In genomic region chr5:169302491-169303118, GRCh38 we compare ENCODE assay signal across 8 cellular contexts. TPM values are rescaled to one million over a fixed set of nuclear protein-coding genes. Genes with fewer than 3 reads are reported as not detected.
DNase-seq lines count a peak whose midpoint lies in the region; ATAC-seq and TF ChIP-seq lines count a peak whose summit lies in the region.

No MANE protein-coding gene starts in this region.

- ATAC-seq in HG02885 (IDR thresholded peaks at IDR 0.05; ENCODE audit: poor library complexity, unreplicated experiment) = peak; percentile 73

- H3K23ac ChIP-seq in mesendoderm (ENCODE audit: low read length) = no peak overlapping the region

- no peak overlapping the region for H3K27ac Mint-ChIP-seq in endodermal cell

- no peak overlapping the region for H3K4me3 Mint-ChIP-seq in endodermal cell

- H3K27me3 ChIP-seq in AG04450 (ENCODE audit: control insufficient read depth, insufficient read depth, low read length) (peaks cover 26% of the 10 kb centered on the region), endodermal cell (ENCODE audit: control insufficient read depth, insufficient read depth, low read length, poor library complexity, severe bottlenecking) (peaks cover 75% of the 10 kb centered on the region), mesendoderm (ENCODE audit: insufficient read depth, low read length, poor library complexity) (peaks cover 11% of the 10 kb centered on the region)

- H2BK120ac ChIP-seq in mesendoderm (ENCODE audit: low read depth, low read length) = no peak overlapping the region

- no peak overlapping the region for H2BK15ac ChIP-seq in mesendoderm (replicated peaks; ENCODE audit: low read depth)

- WGBS in endodermal cell (ENCODE audit: insufficient coverage in 1 of 2, insufficient read length in 1 of 2), 2 experiments = 30 to 39% methylated on average over 14 to 17 of the region's 17 CpGs
- no CpG with 5 or more reads among the region's 17 CpGs for WGBS in mesendoderm (ENCODE audit: extremely low coverage, insufficient coverage, low lambda C conversion rate)

- H3K4me1 Mint-ChIP-seq in endodermal cell = peaks cover 15% of the 10 kb centered on the region

- peak; percentile 93 for TF ChIP-seq CTCF in AG04450 (IDR thresholded peaks at IDR 0.05; ENCODE audit: low read depth, low read length)
- peak; percentile 86 for TF ChIP-seq CTCF in GM12875 (IDR thresholded peaks at IDR 0.05; ENCODE audit: borderline replicate concordance, insufficient read depth, low read depth, low read length)
- peak; percentile 97 for TF ChIP-seq CTCF in endodermal cell (conservative IDR thresholded peaks at IDR 0.05)

- H2BK5ac ChIP-seq in mesendoderm (ENCODE audit: low read length) = no peak overlapping the region

- no peaks in the 10 kb centered on the region for H3K79me2 ChIP-seq in mesendoderm (ENCODE audit: control insufficient read depth, insufficient read depth, low read length)

- H3K9me3 ChIP-seq in AG04450 (ENCODE audit: control insufficient read depth, insufficient read depth, low read length) (no peaks in the 10 kb centered on the region; the same call in 1 of the 2 replicates), endodermal cell (ENCODE audit: control insufficient read depth, low read length) (no peaks in the 10 kb centered on the region)

- H3K79me1 ChIP-seq in mesendoderm (ENCODE audit: low read length) = no peaks in the 10 kb centered on the region

- H4K5ac ChIP-seq in mesendoderm (ENCODE audit: low read length) = no peak overlapping the region

- POLR2A ChIA-PET in AG04450 (lab: Yijun Ruan, JAX) = no interaction called here

- no peak overlapping the region for H4K8ac ChIP-seq in mesendoderm (ENCODE audit: low read depth, low read length)

- CTCF ChIA-PET in AG04450 (lab: Charles Lee) = interaction anchor here (0.6 to 5.1 kb wide), 21 partner anchors 8 to 1033 kb away, joined by 3 to 26 read pairs (median 4); no protein-coding TSS in a partner anchor

- peaks cover 71% of the 10 kb centered on the region for H3K27me3 Mint-ChIP-seq in endodermal cell (ENCODE audit: insufficient read depth)

- no peak overlapping the region for H2AK5ac ChIP-seq in mesendoderm (ENCODE audit: low read length)

- no peak overlapping the region for H3K4ac ChIP-seq in mesendoderm (ENCODE audit: low read depth, low read length)

- no peak overlapping the region for H3K56ac ChIP-seq in mesendoderm (ENCODE audit: low read length)

- DNase-seq in AG04450 (ENCODE audit: low read depth, low spot score) (peak; percentile 55), NCI-H2171 treated with DMSO at 0.1 percent for 48 hours (lab: John Stamatoyannopoulos, UW) (peak; percentile 82), endodermal cell (peak; percentile 93), mesendoderm (peak; percentile 78)
- peak; percentile 25 to 48 for DNase-seq in activated CD4-positive, alpha-beta T cell treated with anti-CD3 and anti-CD28 coated beads for 4 hours
- DNase-seq in stimulated activated CD8-positive, alpha-beta memory T cell treated with anti-CD3 and anti-CD28 coated beads, Interleukin-7, amount 100 ng/mL, for 24 hours (ENCODE audit: low read depth) = peak; percentile 32

- H3K4me1 ChIP-seq in endodermal cell (ENCODE audit: control insufficient read depth, insufficient read depth, low read length) (no peaks in the 10 kb centered on the region), mesendoderm (ENCODE audit: control insufficient read depth, low read depth, low read length) (no peaks in the 10 kb centered on the region)

- no peaks in the 10 kb centered on the region for H3K36me3 Mint-ChIP-seq in endodermal cell (ENCODE audit: low read depth)

- no peak overlapping the region for H3K18ac ChIP-seq in mesendoderm (ENCODE audit: low read length)

- H3K9ac ChIP-seq in endodermal cell (ENCODE audit: extremely low read depth, low read length, poor library complexity, severe bottlenecking) (no peak overlapping the region), mesendoderm (ENCODE audit: low read length) (no peak overlapping the region)

- H3K4me2 ChIP-seq in mesendoderm (ENCODE audit: low read length) = no peak overlapping the region

- H3K27ac ChIP-seq in AG04450 (ENCODE audit: low read depth, low read length) (no peak overlapping the region), endodermal cell (ENCODE audit: low read depth, low read length) (no peak overlapping the region), mesendoderm (ENCODE audit: low read depth, low read length) (no peak overlapping the region)

- no peaks in the 10 kb centered on the region for H3K9me3 Mint-ChIP-seq in endodermal cell

- H3K4me3 ChIP-seq in AG04450 (ENCODE audit: low read depth, low read length) (no peak overlapping the region), GM12875 (ENCODE audit: low read depth, low read length) (no peak overlapping the region), endodermal cell (ENCODE audit: low read length) (no peak overlapping the region), mesendoderm (ENCODE audit: low read length) (no peak overlapping the region)

- H3K36me3 ChIP-seq in endodermal cell (ENCODE audit: control insufficient read depth, insufficient read depth, low read length) = no peaks in the 10 kb centered on the region
- no peaks in the 10 kb centered on the region for H3K36me3 ChIP-seq in mesendoderm (ENCODE audit: control insufficient read depth, insufficient read depth, low read length)

RNA-seq across cellular contexts. Expression of gene SLIT3, which starts 1.7 kb away (rescaled TPM):
- polyA plus RNA-seq in AG04450 (2011; rRNA removed) = 0.17 and 0.26 TPM in 2 replicates
- polyA minus RNA-seq in AG04450 (2011; rRNA and poly(A)+ RNA removed) = 0.28 and 0.48 TPM in 2 replicates
- 1 to 10 TPM; 2.5 to 3.4 TPM for total RNA-seq in endodermal cell
- 12.4 TPM for polyA plus RNA-seq in endodermal cell (2013, experiment 1 of 2)
- polyA plus RNA-seq in endodermal cell (2013, experiment 2 of 2) = 14.2 TPM
- 0.13 TPM for polyA plus RNA-seq in mesendoderm (2013, experiment 1 of 2)
- 0.10 TPM for polyA plus RNA-seq in mesendoderm (2013, experiment 2 of 2)

Comparison
In these comparisons a context has a peak if more than half of its experiments do, and no peak if none do; other contexts are left out.
1. DNase-seq: peak in every context shown above with its lines; median percentile 93 in endodermal cell; 82 in NCI-H2171 treated with DMSO at 0.1 percent for 48 hours; 78 in mesendoderm; 55 in AG04450; 36 in activated CD4-positive, alpha-beta T cell treated with anti-CD3 and anti-CD28 coated beads for 4 hours; 32 in stimulated activated CD8-positive, alpha-beta memory T cell treated with anti-CD3 and anti-CD28 coated beads, Interleukin-7, amount 100 ng/mL, for 24 hours.